ENCODE assay signal across 24 cellular contexts in genomic region chr6:161413361-161413771, GRCh38.
DNase-seq lines count a peak whose midpoint lies in the region; ATAC-seq, FAIRE-seq and TF ChIP-seq lines count a peak whose summit lies in the region.
"Had no signal": no experiment of that assay in that cellular context is flagged by ENCODE, and none has a peak within 500 bp of the region (broad histone marks: within the 10 kb centered on the region; RNA-seq: fewer than 3 reads in every experiment).

No MANE protein-coding gene starts in this region.

- H3K4me3 Mint-ChIP-seq in astrocyte (ENCODE audit: unreplicated experiment): no peak overlapping the region
- no peak overlapping the region for H3K4me3 Mint-ChIP-seq in Caco-2 (ENCODE audit: unreplicated experiment)
- H3K4me3 Mint-ChIP-seq: CD4-positive, alpha-beta T cell; GM23338 had no signal

- POLR2A ChIA-PET in Caco-2 (lab: Charles Lee): no interaction called here

- H3K79me1 ChIP-seq in trophoblast cell (ENCODE audit: low read length): peaks cover 64% of the 10 kb centered on the region

- no TSS peak for BruUV-seq in Caco-2 (replicated peaks; lab: Mats Ljungman, UMichigan)

- H2AK5ac ChIP-seq in trophoblast cell (ENCODE audit: low read length): peak overlapping the region; percentile 61

- H3K27me3 Mint-ChIP-seq in astrocyte (ENCODE audit: low read depth, unreplicated experiment) (no peaks in the 10 kb centered on the region), Caco-2 (ENCODE audit: insufficient read depth, unreplicated experiment) (no peaks in the 10 kb centered on the region)

- TF ChIP-seq CTCF in astrocyte (IDR thresholded peaks at IDR 0.05; ENCODE audit: insufficient read depth, low read depth, low read length) (no peak), Caco-2 (IDR thresholded peaks at IDR 0.05; ENCODE audit: insufficient read depth in 1 of 2, low read depth in 1 of 2, low read length in 1 of 2, severe bottlenecking in 1 of 2, unreplicated experiment in 1 of 2) (no peak)

- H4K20me1 ChIP-seq in astrocyte (ENCODE audit: insufficient read depth, low read length): no peaks in the 10 kb centered on the region

- no peaks in the 10 kb centered on the region for H3K79me2 ChIP-seq in astrocyte (ENCODE audit: insufficient read depth, low read length)
- H3K79me2 ChIP-seq in trophoblast cell (ENCODE audit: control insufficient read depth, insufficient read depth, low read length, poor library complexity): peaks cover 10% of the 10 kb centered on the region

- H3K27ac Mint-ChIP-seq in astrocyte (ENCODE audit: unreplicated experiment) (no peak overlapping the region), Caco-2 (ENCODE audit: unreplicated experiment) (no peak overlapping the region)
- H3K27ac Mint-ChIP-seq: CD4-positive, alpha-beta T cell; GM23338 had no signal

- H3K27me3 ChIP-seq in astrocyte (ENCODE audit: insufficient read depth, low read length): no peaks in the 10 kb centered on the region
- no peaks in the 10 kb centered on the region for H3K27me3 ChIP-seq in trophoblast cell (ENCODE audit: insufficient read depth, low read length)
- H3K27me3 ChIP-seq in Caco-2 (replicated peaks; ENCODE audit: control insufficient read depth, insufficient read depth, low read length): no peaks in the 10 kb centered on the region
- H3K27me3 ChIP-seq: SJSA1 had no signal

- ATAC-seq in HG02571 (IDR thresholded peaks at IDR 0.05; ENCODE audit: unreplicated experiment): no peak
- ATAC-seq in GM21423 (IDR thresholded peaks at IDR 0.05; ENCODE audit: unreplicated experiment): no peak
- ATAC-seq: GM12878, GM23338 had no signal

- whole genome bisulfite sequencing in trophoblast cell (ENCODE audit: extremely low coverage, insufficient coverage, insufficient read length): no CpG with 5 or more reads among the region's 9 CpGs

- no peaks in the 10 kb centered on the region for H3K36me3 Mint-ChIP-seq in astrocyte (ENCODE audit: low read depth, unreplicated experiment)
- H3K36me3 Mint-ChIP-seq in Caco-2 (ENCODE audit: insufficient read depth, unreplicated experiment): no peaks in the 10 kb centered on the region

- peak overlapping the region; percentile 13 for H2BK5ac ChIP-seq in trophoblast cell (ENCODE audit: low read depth, low read length, poor library complexity)

- H3K4me3 ChIP-seq in astrocyte (ENCODE audit: insufficient read depth, low read depth, low read length) (no peak overlapping the region), trophoblast cell (ENCODE audit: low read depth, low read length) (no peak overlapping the region), Caco-2 (ENCODE audit: low read depth, low read length) (no peak overlapping the region)
- H3K4me3 ChIP-seq: GM12878, GM23338, SJSA1 had no signal

- peak overlapping the region; percentile 63 for H2BK120ac ChIP-seq in trophoblast cell (ENCODE audit: insufficient read depth, low read length, poor library complexity)

- H3K4me2 ChIP-seq in astrocyte (ENCODE audit: low read length) (no peak overlapping the region), trophoblast cell (ENCODE audit: low read length) (no peak overlapping the region)
- H3K4me2 ChIP-seq: GM23338 had no signal

- H3K36me3 ChIP-seq in astrocyte (ENCODE audit: insufficient read depth, low read length) (no peaks in the 10 kb centered on the region), trophoblast cell (ENCODE audit: control insufficient read depth in 1 of 2, insufficient read depth in 2 of 2, low read length in 2 of 2) (peaks cover 0 to 2% of the 10 kb centered on the region in 2 experiments), Caco-2 (ENCODE audit: control insufficient read depth, insufficient read depth, low read length) (no peaks in the 10 kb centered on the region)
- H3K36me3 ChIP-seq: SJSA1 had no signal

- H2AFZ ChIP-seq in astrocyte (ENCODE audit: low read depth, low read length) (peak overlapping the region; percentile 72), trophoblast cell (ENCODE audit: insufficient read depth, low read length, poor library complexity) (no peak overlapping the region)
- H2AFZ ChIP-seq: GM23338 had no signal

- H3K9ac ChIP-seq in astrocyte (ENCODE audit: low read length): peak overlapping the region; percentile 46
- H3K9ac ChIP-seq in trophoblast cell (ENCODE audit: low read length): no peak overlapping the region

- H3K14ac ChIP-seq in trophoblast cell (ENCODE audit: low read length): peak overlapping the region; percentile 69

- H3K9me3 Mint-ChIP-seq in astrocyte (ENCODE audit: unreplicated experiment): peaks cover 4% of the 10 kb centered on the region
- H3K9me3 Mint-ChIP-seq in Caco-2 (ENCODE audit: unreplicated experiment): no peaks in the 10 kb centered on the region
- H3K9me3 Mint-ChIP-seq: CD4-positive, alpha-beta T cell; GM23338 had no signal

- FAIRE-seq in astrocyte (lab: Jason Lieb, UNC): no peak
- FAIRE-seq: GM12878, HTR-8/SVneo, RCC 7860 had no signal

- intact Hi-C loops in Caco-2 (cut with micrococcal nuclease; ENCODE audit: unreplicated experiment): no loop called here

- CTCF ChIA-PET in Caco-2 (lab: Charles Lee): no interaction called here

- peak overlapping the region; percentile 59 for H4K8ac ChIP-seq in trophoblast cell (ENCODE audit: low read depth, low read length)

- peak overlapping the region; percentile 40 for H3K18ac ChIP-seq in trophoblast cell (ENCODE audit: low read length)

- H3K27ac ChIP-seq in astrocyte (ENCODE audit: low read depth, low read length) (no peak overlapping the region), trophoblast cell (ENCODE audit: low read depth, low read length) (no peak overlapping the region)
- H3K27ac ChIP-seq: SJSA1 had no signal

- H3K4me1 ChIP-seq in astrocyte (ENCODE audit: insufficient read depth, low read length) (peaks cover 13% of the 10 kb centered on the region), trophoblast cell (ENCODE audit: control insufficient read depth in 1 of 2, insufficient read depth in 2 of 2, low read length in 2 of 2) (peaks cover 31 to 33% of the 10 kb centered on the region in 2 experiments), Caco-2 (no peaks in the 10 kb centered on the region)

- no peak overlapping the region for H4K12ac ChIP-seq in trophoblast cell (ENCODE audit: low read depth, low read length)

- no peak overlapping the region for H3K23ac ChIP-seq in trophoblast cell (ENCODE audit: low read length)

- peak overlapping the region; percentile 44 for H3K4ac ChIP-seq in trophoblast cell (ENCODE audit: low read depth, low read length)

- H3K9me3 ChIP-seq in astrocyte (ENCODE audit: insufficient read depth, low read depth, low read length) (peaks cover 5% of the 10 kb centered on the region), trophoblast cell (ENCODE audit: insufficient read depth, low read depth, low read length) (peaks cover 2% of the 10 kb centered on the region), Caco-2 (no peaks in the 10 kb centered on the region)

- H4K91ac ChIP-seq in trophoblast cell (ENCODE audit: low read depth, low read length): peak overlapping the region; percentile 86

- H3K4me1 Mint-ChIP-seq in astrocyte (ENCODE audit: low read depth, unreplicated experiment) (peaks cover 38% of the 10 kb centered on the region), Caco-2 (ENCODE audit: low read depth, unreplicated experiment) (no peaks in the 10 kb centered on the region)

- H2BK12ac ChIP-seq in trophoblast cell (ENCODE audit: low read length): peak overlapping the region; percentile 80

- DNase-seq in astrocyte (ENCODE audit: low read depth): no peak
- peak; percentile 44 for DNase-seq in myocyte (ENCODE audit: low read depth)
- no peak for DNase-seq in trophoblast cell
- no peak for DNase-seq in Caco-2
- no peak for DNase-seq in NCI-H2171 (lab: John Stamatoyannopoulos, UW)
- DNase-seq: CD4-positive, alpha-beta T cell; COR-L47; DMS 273 treated with DMSO at 0.1 percent for 48 hours; DMS79 treated with DMSO at 0.1 percent for 48 hours; HCEC 1CT; KG1; NCI-H1092 treated with DMSO at 0.1 percent for 48 hours; NCI-H1436 treated with DMSO at 0.1 percent for 48 hours; NCI-H2029; NCI-H345; NCI-H524; NCI-H82 had no signal
